Comparison of ENCODE assay signal across 1 cellular context in genomic region chr15:42138968-42139386, GRCh38.
TF ChIP-seq lines count a peak whose summit lies in the region.

No MANE protein-coding gene starts in this region.

TF ChIP-seq in HepG2, 621 proteins besides CTCF, POLR2A, EP300 and RAD21 (continued from another document and continues in another):
- TF ChIP-seq FOXA1 (IDR thresholded peaks at IDR 0.05): no peak
- peak; percentile 77 for TF ChIP-seq FOXA1 (CRISPR knock-in tag; IDR thresholded peaks at IDR 0.05)
- TF ChIP-seq KDM4B (CRISPR knock-in tag; IDR thresholded peaks at IDR 0.05): 0 out of 2 replicates have a peak, but pooled peaks have one; percentile 59
- TF ChIP-seq, protein P1, sequence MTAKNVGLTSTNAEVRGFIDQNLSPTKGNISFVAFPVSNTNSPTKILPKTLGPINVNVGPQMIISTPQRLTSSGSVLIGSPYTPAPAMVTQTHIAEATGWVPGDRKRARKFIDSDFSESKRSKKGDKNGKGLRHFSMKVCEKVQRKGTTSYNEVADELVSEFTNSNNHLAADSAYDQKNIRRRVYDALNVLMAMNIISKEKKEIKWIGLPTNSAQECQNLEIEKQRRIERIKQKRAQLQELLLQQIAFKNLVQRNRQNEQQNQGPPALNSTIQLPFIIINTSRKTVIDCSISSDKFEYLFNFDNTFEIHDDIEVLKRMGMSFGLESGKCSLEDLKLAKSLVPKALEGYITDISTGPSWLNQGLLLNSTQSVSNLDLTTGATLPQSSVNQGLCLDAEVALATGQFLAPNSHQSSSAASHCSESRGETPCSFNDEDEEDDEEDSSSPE (CRISPR knock-in tag; IDR thresholded peaks at IDR 0.05): peak; percentile 32; the same call in 1 of the 2 replicates
- TF ChIP-seq ZNF33A (CRISPR knock-in tag; IDR thresholded peaks at IDR 0.05; ENCODE audit: borderline replicate concordance): 0 out of 2 replicates have a peak, but pooled peaks have one; percentile 39
- TF ChIP-seq, protein P2, sequence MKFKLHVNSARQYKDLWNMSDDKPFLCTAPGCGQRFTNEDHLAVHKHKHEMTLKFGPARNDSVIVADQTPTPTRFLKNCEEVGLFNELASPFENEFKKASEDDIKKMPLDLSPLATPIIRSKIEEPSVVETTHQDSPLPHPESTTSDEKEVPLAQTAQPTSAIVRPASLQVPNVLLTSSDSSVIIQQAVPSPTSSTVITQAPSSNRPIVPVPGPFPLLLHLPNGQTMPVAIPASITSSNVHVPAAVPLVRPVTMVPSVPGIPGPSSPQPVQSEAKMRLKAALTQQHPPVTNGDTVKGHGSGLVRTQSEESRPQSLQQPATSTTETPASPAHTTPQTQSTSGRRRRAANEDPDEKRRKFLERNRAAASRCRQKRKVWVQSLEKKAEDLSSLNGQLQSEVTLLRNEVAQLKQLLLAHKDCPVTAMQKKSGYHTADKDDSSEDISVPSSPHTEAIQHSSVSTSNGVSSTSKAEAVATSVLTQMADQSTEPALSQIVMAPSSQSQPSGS (CRISPR knock-in tag; IDR thresholded peaks at IDR 0.05): peak; percentile 82
- TF ChIP-seq DNMT1 (CRISPR knock-in tag; IDR thresholded peaks at IDR 0.05): no peak
- TF ChIP-seq RFXANK (CRISPR knock-in tag; IDR thresholded peaks at IDR 0.05): 0 out of 2 replicates have a peak, but pooled peaks have one; percentile 58
- TF ChIP-seq, protein P3, sequence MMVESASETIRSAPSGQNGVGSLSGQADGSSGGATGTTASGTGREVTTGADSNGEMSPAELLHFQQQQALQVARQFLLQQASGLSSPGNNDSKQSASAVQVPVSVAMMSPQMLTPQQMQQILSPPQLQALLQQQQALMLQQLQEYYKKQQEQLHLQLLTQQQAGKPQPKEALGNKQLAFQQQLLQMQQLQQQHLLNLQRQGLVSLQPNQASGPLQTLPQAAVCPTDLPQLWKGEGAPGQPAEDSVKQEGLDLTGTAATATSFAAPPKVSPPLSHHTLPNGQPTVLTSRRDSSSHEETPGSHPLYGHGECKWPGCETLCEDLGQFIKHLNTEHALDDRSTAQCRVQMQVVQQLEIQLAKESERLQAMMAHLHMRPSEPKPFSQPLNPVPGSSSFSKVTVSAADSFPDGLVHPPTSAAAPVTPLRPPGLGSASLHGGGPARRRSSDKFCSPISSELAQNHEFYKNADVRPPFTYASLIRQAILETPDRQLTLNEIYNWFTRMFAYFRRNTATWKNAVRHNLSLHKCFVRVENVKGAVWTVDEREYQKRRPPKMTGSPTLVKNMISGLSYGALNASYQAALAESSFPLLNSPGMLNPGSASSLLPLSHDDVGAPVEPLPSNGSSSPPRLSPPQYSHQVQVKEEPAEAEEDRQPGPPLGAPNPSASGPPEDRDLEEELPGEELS (CRISPR knock-in tag; IDR thresholded peaks at IDR 0.05): peak; percentile 96
- TF ChIP-seq ZNF616 (CRISPR knock-in tag; IDR thresholded peaks at IDR 0.05; ENCODE audit: low read depth): peak; percentile 68; the same call in 1 of the 2 replicates
- TF ChIP-seq STAT5B (CRISPR knock-in tag; IDR thresholded peaks at IDR 0.05): 0 out of 2 replicates have a peak, but pooled peaks have one; percentile 39
- no peak for TF ChIP-seq ZNF232 (CRISPR knock-in tag; IDR thresholded peaks at IDR 0.05; ENCODE audit: borderline replicate concordance)
- no peak for TF ChIP-seq RBFOX2 (IDR thresholded peaks at IDR 0.05; ENCODE audit: low read depth, low read length)
- peak; percentile 70 for TF ChIP-seq NFIC (IDR thresholded peaks at IDR 0.05; ENCODE audit: low read length)
- TF ChIP-seq ZNF317 (CRISPR knock-in tag; IDR thresholded peaks at IDR 0.05): peak; percentile 77
- TF ChIP-seq HDAC2 (CRISPR knock-in tag; IDR thresholded peaks at IDR 0.05): peak; percentile 89
- TF ChIP-seq ELF3 (CRISPR knock-in tag; IDR thresholded peaks at IDR 0.05): peak; percentile 74
- TF ChIP-seq, protein P4, sequence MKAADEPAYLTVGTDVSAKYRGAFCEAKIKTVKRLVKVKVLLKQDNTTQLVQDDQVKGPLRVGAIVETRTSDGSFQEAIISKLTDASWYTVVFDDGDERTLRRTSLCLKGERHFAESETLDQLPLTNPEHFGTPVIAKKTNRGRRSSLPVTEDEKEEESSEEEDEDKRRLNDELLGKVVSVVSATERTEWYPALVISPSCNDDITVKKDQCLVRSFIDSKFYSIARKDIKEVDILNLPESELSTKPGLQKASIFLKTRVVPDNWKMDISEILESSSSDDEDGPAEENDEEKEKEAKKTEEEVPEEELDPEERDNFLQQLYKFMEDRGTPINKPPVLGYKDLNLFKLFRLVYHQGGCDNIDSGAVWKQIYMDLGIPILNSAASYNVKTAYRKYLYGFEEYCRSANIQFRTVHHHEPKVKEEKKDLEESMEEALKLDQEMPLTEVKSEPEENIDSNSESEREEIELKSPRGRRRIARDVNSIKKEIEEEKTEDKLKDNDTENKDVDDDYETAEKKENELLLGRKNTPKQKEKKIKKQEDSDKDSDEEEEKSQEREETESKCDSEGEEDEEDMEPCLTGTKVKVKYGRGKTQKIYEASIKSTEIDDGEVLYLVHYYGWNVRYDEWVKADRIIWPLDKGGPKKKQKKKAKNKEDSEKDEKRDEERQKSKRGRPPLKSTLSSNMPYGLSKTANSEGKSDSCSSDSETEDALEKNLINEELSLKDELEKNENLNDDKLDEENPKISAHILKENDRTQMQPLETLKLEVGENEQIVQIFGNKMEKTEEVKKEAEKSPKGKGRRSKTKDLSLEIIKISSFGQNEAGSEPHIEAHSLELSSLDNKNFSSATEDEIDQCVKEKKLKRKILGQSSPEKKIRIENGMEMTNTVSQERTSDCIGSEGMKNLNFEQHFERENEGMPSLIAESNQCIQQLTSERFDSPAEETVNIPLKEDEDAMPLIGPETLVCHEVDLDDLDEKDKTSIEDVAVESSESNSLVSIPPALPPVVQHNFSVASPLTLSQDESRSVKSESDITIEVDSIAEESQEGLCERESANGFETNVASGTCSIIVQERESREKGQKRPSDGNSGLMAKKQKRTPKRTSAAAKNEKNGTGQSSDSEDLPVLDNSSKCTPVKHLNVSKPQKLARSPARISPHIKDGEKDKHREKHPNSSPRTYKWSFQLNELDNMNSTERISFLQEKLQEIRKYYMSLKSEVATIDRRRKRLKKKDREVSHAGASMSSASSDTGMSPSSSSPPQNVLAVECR (CRISPR knock-in tag; IDR thresholded peaks at IDR 0.05; ENCODE audit: borderline replicate concordance): peak; percentile 62; the same call in 1 of the 2 replicates
- TF ChIP-seq ZNF607 (CRISPR knock-in tag; IDR thresholded peaks at IDR 0.05; ENCODE audit: borderline replicate concordance): peak; percentile 32; the same call in 1 of the 2 replicates
- TF ChIP-seq ESRRA (CRISPR knock-in tag; IDR thresholded peaks at IDR 0.05; ENCODE audit: low read depth): peak; percentile 88
- TF ChIP-seq ZMYM3 (CRISPR knock-in tag; IDR thresholded peaks at IDR 0.05): peak; percentile 76
- peak; percentile 100 for TF ChIP-seq CBX5 (CRISPR knock-in tag; IDR thresholded peaks at IDR 0.05; ENCODE audit: borderline replicate concordance)
- TF ChIP-seq, protein P5, sequence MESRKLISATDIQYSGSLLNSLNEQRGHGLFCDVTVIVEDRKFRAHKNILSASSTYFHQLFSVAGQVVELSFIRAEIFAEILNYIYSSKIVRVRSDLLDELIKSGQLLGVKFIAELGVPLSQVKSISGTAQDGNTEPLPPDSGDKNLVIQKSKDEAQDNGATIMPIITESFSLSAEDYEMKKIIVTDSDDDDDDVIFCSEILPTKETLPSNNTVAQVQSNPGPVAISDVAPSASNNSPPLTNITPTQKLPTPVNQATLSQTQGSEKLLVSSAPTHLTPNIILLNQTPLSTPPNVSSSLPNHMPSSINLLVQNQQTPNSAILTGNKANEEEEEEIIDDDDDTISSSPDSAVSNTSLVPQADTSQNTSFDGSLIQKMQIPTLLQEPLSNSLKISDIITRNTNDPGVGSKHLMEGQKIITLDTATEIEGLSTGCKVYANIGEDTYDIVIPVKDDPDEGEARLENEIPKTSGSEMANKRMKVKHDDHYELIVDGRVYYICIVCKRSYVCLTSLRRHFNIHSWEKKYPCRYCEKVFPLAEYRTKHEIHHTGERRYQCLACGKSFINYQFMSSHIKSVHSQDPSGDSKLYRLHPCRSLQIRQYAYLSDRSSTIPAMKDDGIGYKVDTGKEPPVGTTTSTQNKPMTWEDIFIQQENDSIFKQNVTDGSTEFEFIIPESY (CRISPR knock-in tag; IDR thresholded peaks at IDR 0.05): peak; percentile 79
- TF ChIP-seq ZFP41 (CRISPR knock-in tag; IDR thresholded peaks at IDR 0.05; ENCODE audit: borderline replicate concordance): no peak
- TF ChIP-seq TBX3 (IDR thresholded peaks at IDR 0.05; ENCODE audit: borderline replicate concordance): peak; percentile 67
- TF ChIP-seq, protein P6, sequence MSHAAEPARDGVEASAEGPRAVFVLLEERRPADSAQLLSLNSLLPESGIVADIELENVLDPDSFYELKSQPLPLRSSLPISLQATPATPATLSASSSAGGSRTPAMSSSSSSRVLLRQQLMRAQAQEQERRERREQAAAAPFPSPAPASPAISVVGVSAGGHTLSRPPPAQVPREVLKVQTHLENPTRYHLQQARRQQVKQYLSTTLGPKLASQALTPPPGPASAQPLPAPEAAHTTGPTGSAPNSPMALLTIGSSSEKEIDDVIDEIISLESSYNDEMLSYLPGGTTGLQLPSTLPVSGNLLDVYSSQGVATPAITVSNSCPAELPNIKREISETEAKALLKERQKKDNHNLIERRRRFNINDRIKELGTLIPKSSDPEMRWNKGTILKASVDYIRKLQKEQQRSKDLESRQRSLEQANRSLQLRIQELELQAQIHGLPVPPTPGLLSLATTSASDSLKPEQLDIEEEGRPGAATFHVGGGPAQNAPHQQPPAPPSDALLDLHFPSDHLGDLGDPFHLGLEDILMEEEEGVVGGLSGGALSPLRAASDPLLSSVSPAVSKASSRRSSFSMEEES (CRISPR knock-in tag; IDR thresholded peaks at IDR 0.05): 0 out of 2 replicates have a peak, but pooled peaks have one; percentile 28
- TF ChIP-seq, protein P7, sequence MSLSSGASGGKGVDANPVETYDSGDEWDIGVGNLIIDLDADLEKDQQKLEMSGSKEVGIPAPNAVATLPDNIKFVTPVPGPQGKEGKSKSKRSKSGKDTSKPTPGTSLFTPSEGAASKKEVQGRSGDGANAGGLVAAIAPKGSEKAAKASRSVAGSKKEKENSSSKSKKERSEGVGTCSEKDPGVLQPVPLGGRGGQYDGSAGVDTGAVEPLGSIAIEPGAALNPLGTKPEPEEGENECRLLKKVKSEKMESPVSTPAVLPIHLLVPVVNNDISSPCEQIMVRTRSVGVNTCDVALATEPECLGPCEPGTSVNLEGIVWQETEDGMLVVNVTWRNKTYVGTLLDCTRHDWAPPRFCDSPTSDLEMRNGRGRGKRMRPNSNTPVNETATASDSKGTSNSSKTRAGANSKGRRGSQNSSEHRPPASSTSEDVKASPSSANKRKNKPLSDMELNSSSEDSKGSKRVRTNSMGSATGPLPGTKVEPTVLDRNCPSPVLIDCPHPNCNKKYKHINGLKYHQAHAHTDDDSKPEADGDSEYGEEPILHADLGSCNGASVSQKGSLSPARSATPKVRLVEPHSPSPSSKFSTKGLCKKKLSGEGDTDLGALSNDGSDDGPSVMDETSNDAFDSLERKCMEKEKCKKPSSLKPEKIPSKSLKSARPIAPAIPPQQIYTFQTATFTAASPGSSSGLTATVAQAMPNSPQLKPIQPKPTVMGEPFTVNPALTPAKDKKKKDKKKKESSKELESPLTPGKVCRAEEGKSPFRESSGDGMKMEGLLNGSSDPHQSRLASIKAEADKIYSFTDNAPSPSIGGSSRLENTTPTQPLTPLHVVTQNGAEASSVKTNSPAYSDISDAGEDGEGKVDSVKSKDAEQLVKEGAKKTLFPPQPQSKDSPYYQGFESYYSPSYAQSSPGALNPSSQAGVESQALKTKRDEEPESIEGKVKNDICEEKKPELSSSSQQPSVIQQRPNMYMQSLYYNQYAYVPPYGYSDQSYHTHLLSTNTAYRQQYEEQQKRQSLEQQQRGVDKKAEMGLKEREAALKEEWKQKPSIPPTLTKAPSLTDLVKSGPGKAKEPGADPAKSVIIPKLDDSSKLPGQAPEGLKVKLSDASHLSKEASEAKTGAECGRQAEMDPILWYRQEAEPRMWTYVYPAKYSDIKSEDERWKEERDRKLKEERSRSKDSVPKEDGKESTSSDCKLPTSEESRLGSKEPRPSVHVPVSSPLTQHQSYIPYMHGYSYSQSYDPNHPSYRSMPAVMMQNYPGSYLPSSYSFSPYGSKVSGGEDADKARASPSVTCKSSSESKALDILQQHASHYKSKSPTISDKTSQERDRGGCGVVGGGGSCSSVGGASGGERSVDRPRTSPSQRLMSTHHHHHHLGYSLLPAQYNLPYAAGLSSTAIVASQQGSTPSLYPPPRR (CRISPR knock-in tag; IDR thresholded peaks at IDR 0.05; ENCODE audit: borderline replicate concordance): peak; percentile 88
- no peak for TF ChIP-seq ATAD3A (CRISPR knock-in tag; IDR thresholded peaks at IDR 0.05)
- TF ChIP-seq TERF1 (CRISPR knock-in tag; IDR thresholded peaks at IDR 0.05): no peak
- TF ChIP-seq RELA (CRISPR knock-in tag; IDR thresholded peaks at IDR 0.05): peak; percentile 37; the same call in 1 of the 2 replicates
- TF ChIP-seq ZNF235 (CRISPR knock-in tag; IDR thresholded peaks at IDR 0.05; ENCODE audit: borderline replicate concordance): no peak
- TF ChIP-seq, protein P8, sequence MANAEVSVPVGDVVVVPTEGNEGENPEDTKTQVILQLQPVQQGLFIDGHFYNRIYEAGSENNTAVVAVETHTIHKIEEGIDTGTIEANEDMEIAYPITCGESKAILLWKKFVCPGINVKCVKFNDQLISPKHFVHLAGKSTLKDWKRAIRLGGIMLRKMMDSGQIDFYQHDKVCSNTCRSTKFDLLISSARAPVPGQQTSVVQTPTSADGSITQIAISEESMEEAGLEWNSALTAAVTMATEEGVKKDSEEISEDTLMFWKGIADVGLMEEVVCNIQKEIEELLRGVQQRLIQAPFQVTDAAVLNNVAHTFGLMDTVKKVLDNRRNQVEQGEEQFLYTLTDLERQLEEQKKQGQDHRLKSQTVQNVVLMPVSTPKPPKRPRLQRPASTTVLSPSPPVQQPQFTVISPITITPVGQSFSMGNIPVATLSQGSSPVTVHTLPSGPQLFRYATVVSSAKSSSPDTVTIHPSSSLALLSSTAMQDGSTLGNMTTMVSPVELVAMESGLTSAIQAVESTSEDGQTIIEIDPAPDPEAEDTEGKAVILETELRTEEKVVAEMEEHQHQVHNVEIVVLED (CRISPR knock-in tag; IDR thresholded peaks at IDR 0.05; ENCODE audit: borderline replicate concordance): peak; percentile 46; the same call in 1 of the 2 replicates
- 0 out of 2 replicates have a peak, but pooled peaks have one; percentile 19 for TF ChIP-seq ZSCAN25 (CRISPR knock-in tag; IDR thresholded peaks at IDR 0.05)
- peak; percentile 91 for TF ChIP-seq POGK (CRISPR knock-in tag; conservative IDR thresholded peaks at IDR 0.05)
